In genomic region chr15:26555898-26556297, GRCh38 we compare ENCODE assay signal across 6 cellular contexts.
"Had no signal": no experiment of that assay in that cellular context is flagged by ENCODE, and none has a peak within 500 bp of the region (broad histone marks: within the 10 kb centered on the region; RNA-seq: fewer than 3 reads in every experiment).

No MANE protein-coding gene starts in this region.

- H3K27ac ChIP-seq: HL-60, KMS-11 had no signal

- FAIRE-seq: HTR-8/SVneo, K562 had no signal

- H3K9ac ChIP-seq: KMS-11 had no signal

- H3K4me3 ChIP-seq: K562 had no signal

- H3K4me2 ChIP-seq: KMS-11 had no signal

- ATAC-seq: K562 had no signal

- DNase-seq: KBM-7, KG1 had no signal
